1 cellular context compared by ENCODE assay signal in the genomic region with DNA sequence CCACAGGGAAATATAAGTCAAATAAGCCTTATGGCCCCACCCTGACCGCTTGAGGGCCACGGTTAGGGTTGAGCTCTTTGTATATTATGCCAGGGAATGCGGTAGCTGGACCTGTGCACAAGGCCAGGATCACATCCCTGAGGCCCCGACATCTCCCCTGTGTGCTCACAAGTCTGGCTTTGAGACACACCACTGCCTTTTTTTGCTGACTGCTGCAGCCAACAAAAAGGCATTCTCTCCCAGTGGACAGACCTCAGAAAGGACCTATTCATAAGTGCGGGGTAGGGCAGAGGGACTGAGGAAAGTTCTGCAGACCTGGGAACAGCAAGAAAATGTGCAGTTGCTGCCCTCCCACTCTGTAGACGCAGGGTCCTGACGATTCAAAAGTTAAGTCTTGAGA.
A peak's percentile ranks its signal among the peaks of the same experiment; 100 is the strongest.
TF ChIP-seq lines count a peak whose summit lies in the region.

No MANE protein-coding gene starts in this region.

TF ChIP-seq in HepG2, 621 proteins besides CTCF, POLR2A, EP300 and RAD21:
- TF ChIP-seq HDAC6 (IDR thresholded peaks at IDR 0.05; ENCODE audit: low read depth, low read length) (no peak), DMAP1 (CRISPR knock-in tag; IDR thresholded peaks at IDR 0.05) (no peak), SNRNP70 (IDR thresholded peaks at IDR 0.05; ENCODE audit: low read depth, low read length) (no peak), ZNF7 (CRISPR knock-in tag; IDR thresholded peaks at IDR 0.05) (peak; percentile 67; the same call in 1 of the 2 replicates), POLR2G (IDR thresholded peaks at IDR 0.05; ENCODE audit: low read depth, low read length) (peak; percentile 36; the same call in 1 of the 2 replicates), SP140L (CRISPR knock-in tag; IDR thresholded peaks at IDR 0.05; ENCODE audit: borderline replicate concordance) (no peak), RBFOX2 (IDR thresholded peaks at IDR 0.05; ENCODE audit: low read depth, low read length) (no peak), SALL2 (CRISPR knock-in tag; IDR thresholded peaks at IDR 0.05) (no peak), ZC3H4 (CRISPR knock-in tag; IDR thresholded peaks at IDR 0.05; ENCODE audit: borderline replicate concordance) (no peak), RERE (CRISPR knock-in tag; IDR thresholded peaks at IDR 0.05; ENCODE audit: low read depth) (no peak), ZNF33B (CRISPR knock-in tag; IDR thresholded peaks at IDR 0.05) (no peak), ZNF275 (CRISPR knock-in tag; IDR thresholded peaks at IDR 0.05; ENCODE audit: borderline replicate concordance) (no peak), ZNF652 (CRISPR knock-in tag; IDR thresholded peaks at IDR 0.05; ENCODE audit: borderline replicate concordance, low read depth) (no peak), ZNF747 (CRISPR knock-in tag; IDR thresholded peaks at IDR 0.05; ENCODE audit: borderline replicate concordance) (no peak), ZBTB21 (CRISPR knock-in tag; IDR thresholded peaks at IDR 0.05) (no peak), ZBTB3 (CRISPR knock-in tag; IDR thresholded peaks at IDR 0.05; ENCODE audit: borderline replicate concordance, low read depth) (no peak), MAFK (conservative IDR thresholded peaks at IDR 0.05 in 1 of 2, IDR thresholded peaks at IDR 0.05 in 1 of 2; ENCODE audit: low read length in 2 of 2) (peak in 1 of 2 experiments; percentile 25; a peak in 1 of 4 replicates), SYNCRIP (IDR thresholded peaks at IDR 0.05; ENCODE audit: insufficient read depth, low read depth, low read length) (no peak), RFXANK (CRISPR knock-in tag; IDR thresholded peaks at IDR 0.05) (no peak), KLF16 (CRISPR knock-in tag; IDR thresholded peaks at IDR 0.05) (no peak), HBP1 (CRISPR knock-in tag; IDR thresholded peaks at IDR 0.05; ENCODE audit: low read depth) (no peak), RBM22 (optimal IDR thresholded peaks at IDR 0.05; ENCODE audit: low read length) (peak; percentile 45), BRCA1 (CRISPR knock-in tag; IDR thresholded peaks at IDR 0.05) (no peak)
- TF ChIP-seq, protein P1, sequence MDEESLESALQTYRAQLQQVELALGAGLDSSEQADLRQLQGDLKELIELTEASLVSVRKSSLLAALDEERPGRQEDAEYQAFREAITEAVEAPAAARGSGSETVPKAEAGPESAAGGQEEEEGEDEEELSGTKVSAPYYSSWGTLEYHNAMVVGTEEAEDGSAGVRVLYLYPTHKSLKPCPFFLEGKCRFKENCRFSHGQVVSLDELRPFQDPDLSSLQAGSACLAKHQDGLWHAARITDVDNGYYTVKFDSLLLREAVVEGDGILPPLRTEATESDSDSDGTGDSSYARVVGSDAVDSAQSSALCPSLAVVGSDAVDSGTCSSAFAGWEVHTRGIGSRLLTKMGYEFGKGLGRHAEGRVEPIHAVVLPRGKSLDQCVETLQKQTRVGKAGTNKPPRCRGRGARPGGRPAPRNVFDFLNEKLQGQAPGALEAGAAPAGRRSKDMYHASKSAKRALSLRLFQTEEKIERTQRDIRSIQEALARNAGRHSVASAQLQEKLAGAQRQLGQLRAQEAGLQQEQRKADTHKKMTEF (CRISPR knock-in tag; IDR thresholded peaks at IDR 0.05) = no peak
- TF ChIP-seq, protein P2, sequence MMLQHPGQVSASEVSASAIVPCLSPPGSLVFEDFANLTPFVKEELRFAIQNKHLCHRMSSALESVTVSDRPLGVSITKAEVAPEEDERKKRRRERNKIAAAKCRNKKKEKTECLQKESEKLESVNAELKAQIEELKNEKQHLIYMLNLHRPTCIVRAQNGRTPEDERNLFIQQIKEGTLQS (CRISPR knock-in tag; IDR thresholded peaks at IDR 0.05) = no peak
- TF ChIP-seq, protein P3, sequence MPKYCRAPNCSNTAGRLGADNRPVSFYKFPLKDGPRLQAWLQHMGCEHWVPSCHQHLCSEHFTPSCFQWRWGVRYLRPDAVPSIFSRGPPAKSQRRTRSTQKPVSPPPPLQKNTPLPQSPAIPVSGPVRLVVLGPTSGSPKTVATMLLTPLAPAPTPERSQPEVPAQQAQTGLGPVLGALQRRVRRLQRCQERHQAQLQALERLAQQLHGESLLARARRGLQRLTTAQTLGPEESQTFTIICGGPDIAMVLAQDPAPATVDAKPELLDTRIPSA (CRISPR knock-in tag; IDR thresholded peaks at IDR 0.05; ENCODE audit: borderline replicate concordance) = no peak
- TF ChIP-seq, protein P4, sequence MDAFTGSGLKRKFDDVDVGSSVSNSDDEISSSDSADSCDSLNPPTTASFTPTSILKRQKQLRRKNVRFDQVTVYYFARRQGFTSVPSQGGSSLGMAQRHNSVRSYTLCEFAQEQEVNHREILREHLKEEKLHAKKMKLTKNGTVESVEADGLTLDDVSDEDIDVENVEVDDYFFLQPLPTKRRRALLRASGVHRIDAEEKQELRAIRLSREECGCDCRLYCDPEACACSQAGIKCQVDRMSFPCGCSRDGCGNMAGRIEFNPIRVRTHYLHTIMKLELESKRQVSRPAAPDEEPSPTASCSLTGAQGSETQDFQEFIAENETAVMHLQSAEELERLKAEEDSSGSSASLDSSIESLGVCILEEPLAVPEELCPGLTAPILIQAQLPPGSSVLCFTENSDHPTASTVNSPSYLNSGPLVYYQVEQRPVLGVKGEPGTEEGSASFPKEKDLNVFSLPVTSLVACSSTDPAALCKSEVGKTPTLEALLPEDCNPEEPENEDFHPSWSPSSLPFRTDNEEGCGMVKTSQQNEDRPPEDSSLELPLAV (CRISPR knock-in tag; conservative IDR thresholded peaks at IDR 0.05; ENCODE audit: low read depth) = no peak
- TF ChIP-seq, protein P5, sequence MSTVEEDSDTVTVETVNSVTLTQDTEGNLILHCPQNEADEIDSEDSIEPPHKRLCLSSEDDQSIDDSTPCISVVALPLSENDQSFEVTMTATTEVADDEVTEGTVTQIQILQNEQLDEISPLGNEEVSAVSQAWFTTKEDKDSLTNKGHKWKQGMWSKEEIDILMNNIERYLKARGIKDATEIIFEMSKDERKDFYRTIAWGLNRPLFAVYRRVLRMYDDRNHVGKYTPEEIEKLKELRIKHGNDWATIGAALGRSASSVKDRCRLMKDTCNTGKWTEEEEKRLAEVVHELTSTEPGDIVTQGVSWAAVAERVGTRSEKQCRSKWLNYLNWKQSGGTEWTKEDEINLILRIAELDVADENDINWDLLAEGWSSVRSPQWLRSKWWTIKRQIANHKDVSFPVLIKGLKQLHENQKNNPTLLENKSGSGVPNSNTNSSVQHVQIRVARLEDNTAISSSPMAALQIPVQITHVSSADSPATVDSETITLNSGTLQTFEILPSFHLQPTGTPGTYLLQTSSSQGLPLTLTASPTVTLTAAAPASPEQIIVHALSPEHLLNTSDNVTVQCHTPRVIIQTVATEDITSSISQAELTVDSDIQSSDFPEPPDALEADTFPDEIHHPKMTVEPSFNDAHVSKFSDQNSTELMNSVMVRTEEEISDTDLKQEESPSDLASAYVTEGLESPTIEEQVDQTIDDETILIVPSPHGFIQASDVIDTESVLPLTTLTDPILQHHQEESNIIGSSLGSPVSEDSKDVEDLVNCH (CRISPR knock-in tag; IDR thresholded peaks at IDR 0.05) = no peak
- TF ChIP-seq, protein P6, sequence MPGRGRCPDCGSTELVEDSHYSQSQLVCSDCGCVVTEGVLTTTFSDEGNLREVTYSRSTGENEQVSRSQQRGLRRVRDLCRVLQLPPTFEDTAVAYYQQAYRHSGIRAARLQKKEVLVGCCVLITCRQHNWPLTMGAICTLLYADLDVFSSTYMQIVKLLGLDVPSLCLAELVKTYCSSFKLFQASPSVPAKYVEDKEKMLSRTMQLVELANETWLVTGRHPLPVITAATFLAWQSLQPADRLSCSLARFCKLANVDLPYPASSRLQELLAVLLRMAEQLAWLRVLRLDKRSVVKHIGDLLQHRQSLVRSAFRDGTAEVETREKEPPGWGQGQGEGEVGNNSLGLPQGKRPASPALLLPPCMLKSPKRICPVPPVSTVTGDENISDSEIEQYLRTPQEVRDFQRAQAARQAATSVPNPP (CRISPR knock-in tag; IDR thresholded peaks at IDR 0.05) = no peak
- TF ChIP-seq, protein P7, sequence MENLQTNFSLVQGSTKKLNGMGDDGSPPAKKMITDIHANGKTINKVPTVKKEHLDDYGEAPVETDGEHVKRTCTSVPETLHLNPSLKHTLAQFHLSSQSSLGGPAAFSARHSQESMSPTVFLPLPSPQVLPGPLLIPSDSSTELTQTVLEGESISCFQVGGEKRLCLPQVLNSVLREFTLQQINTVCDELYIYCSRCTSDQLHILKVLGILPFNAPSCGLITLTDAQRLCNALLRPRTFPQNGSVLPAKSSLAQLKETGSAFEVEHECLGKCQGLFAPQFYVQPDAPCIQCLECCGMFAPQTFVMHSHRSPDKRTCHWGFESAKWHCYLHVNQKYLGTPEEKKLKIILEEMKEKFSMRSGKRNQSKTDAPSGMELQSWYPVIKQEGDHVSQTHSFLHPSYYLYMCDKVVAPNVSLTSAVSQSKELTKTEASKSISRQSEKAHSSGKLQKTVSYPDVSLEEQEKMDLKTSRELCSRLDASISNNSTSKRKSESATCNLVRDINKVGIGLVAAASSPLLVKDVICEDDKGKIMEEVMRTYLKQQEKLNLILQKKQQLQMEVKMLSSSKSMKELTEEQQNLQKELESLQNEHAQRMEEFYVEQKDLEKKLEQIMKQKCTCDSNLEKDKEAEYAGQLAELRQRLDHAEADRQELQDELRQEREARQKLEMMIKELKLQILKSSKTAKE (CRISPR knock-in tag; IDR thresholded peaks at IDR 0.05; ENCODE audit: borderline replicate concordance) = no peak
- TF ChIP-seq, protein P8, sequence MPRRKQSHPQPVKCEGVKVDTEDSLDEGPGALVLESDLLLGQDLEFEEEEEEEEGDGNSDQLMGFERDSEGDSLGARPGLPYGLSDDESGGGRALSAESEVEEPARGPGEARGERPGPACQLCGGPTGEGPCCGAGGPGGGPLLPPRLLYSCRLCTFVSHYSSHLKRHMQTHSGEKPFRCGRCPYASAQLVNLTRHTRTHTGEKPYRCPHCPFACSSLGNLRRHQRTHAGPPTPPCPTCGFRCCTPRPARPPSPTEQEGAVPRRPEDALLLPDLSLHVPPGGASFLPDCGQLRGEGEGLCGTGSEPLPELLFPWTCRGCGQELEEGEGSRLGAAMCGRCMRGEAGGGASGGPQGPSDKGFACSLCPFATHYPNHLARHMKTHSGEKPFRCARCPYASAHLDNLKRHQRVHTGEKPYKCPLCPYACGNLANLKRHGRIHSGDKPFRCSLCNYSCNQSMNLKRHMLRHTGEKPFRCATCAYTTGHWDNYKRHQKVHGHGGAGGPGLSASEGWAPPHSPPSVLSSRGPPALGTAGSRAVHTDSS (CRISPR knock-in tag; conservative IDR thresholded peaks at IDR 0.05) = no peak
